In the genomic region with DNA sequence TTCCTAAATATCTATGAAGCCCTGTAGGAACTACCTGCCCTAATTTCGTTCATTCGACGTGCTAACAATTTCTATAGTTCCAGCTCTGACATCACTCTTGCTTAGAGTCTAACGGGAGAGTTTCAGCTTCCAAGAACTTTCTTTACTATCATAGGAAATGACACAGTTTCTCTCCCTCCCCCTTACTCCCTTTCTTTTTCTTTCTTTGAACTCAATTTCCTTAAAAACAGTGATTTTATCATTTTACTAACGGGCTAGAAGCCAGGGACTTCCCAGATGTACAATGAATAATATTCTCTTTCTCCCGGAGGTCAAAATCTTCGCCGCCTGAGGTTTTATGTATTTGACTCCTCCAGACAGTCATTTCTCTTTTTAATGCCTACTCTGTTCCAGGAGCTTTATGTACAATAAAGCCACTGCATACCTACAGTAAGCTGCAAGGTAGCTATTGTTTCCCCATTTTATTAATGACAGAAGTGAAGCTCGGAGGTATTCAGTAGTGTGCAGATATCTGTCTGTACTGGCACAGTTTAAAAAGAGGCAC, we compare ENCODE assay signal across 11 cellular contexts. TPM values are rescaled to one million over a fixed set of nuclear protein-coding genes. Genes with fewer than 3 reads are reported as not detected.
DNase-seq lines count a peak whose midpoint lies in the region; ATAC-seq and TF ChIP-seq lines count a peak whose summit lies in the region.
"Had no signal": no experiment of that assay in that cellular context is flagged by ENCODE, and none has a peak within 500 bp of the region (broad histone marks: within the 10 kb centered on the region; RNA-seq: fewer than 3 reads in every experiment).

No MANE protein-coding gene starts in this region.

- H3K9ac ChIP-seq in adipocyte (ENCODE audit: low read length): peak overlapping the region; percentile 27

- POLR2A ChIA-PET in AG04450 (lab: Yijun Ruan, JAX): interaction anchor here (1.3 kb wide), 1 partner anchor 12 kb away, joined by 4 read pairs; no protein-coding TSS in a partner anchor
- POLR2A ChIA-PET in RWPE1 (lab: Yijun Ruan, JAX; ENCODE audit: low non-redundant PET): no interaction called here

- H3K9me3 ChIP-seq in AG04450 (ENCODE audit: control insufficient read depth, insufficient read depth, low read length) (no peaks in the 10 kb centered on the region), adipocyte (ENCODE audit: control insufficient read depth, low read length) (no peaks in the 10 kb centered on the region)
- H3K9me3 ChIP-seq: neutrophil had no signal

- no peak for ATAC-seq in HG03378 (IDR thresholded peaks at IDR 0.05; ENCODE audit: unreplicated experiment)

- DNase-seq in AG04450 (ENCODE audit: low read depth, low spot score) (peak; percentile 26), HS-5 (ENCODE audit: low read depth) (peak; percentile 65), adipocyte (ENCODE audit: low read depth) (peak; percentile 61), kidney epithelial cell (ENCODE audit: low read depth) (peak; percentile 26), anterior cingulate cortex (lab: John Stamatoyannopoulos, UW) (no peak), RWPE1 (ENCODE audit: low spot score) (no peak)
- no peak for DNase-seq in stimulated activated CD4-positive, alpha-beta T cell treated with anti-CD3 and anti-CD28 coated beads, Interleukin-2, amount 100 ng/mL, for 48 hours
- DNase-seq: aorta had no signal

- TF ChIP-seq CTCF in AG04450 (IDR thresholded peaks at IDR 0.05; ENCODE audit: low read depth, low read length) (no peak), kidney epithelial cell (IDR thresholded peaks at IDR 0.05; ENCODE audit: insufficient read depth, low read length, poor library complexity, severe bottlenecking) (no peak), RWPE1 (conservative IDR thresholded peaks at IDR 0.05; ENCODE audit: low read depth) (no peak)

- H3K36me3 ChIP-seq in adipocyte (ENCODE audit: control insufficient read depth, insufficient read depth, low read length, severe bottlenecking): no peaks in the 10 kb centered on the region
- no peaks in the 10 kb centered on the region for H3K36me3 ChIP-seq in kidney epithelial cell (ENCODE audit: control insufficient read depth, insufficient read depth, low read length)
- H3K36me3 ChIP-seq: neutrophil had no signal

- H3K4me1 ChIP-seq in adipocyte (ENCODE audit: control insufficient read depth, insufficient read depth, low read length): peaks cover 27% of the 10 kb centered on the region

- CTCF ChIA-PET in AG04450 (lab: Charles Lee) (interaction anchor here (1.4 kb wide), 1 partner anchor 25 kb away, joined by 3 read pairs; no protein-coding TSS in a partner anchor), RWPE1 (lab: Yijun Ruan, JAX) (interaction anchor here (0.7 kb wide), 1 partner anchor 28 kb away, joined by 3 read pairs; no protein-coding TSS in a partner anchor)

- no peak overlapping the region for H3K27ac ChIP-seq in AG04450 (ENCODE audit: low read depth, low read length)
- H3K27ac ChIP-seq in RWPE1: no peak overlapping the region
- H3K27ac ChIP-seq: hepatocyte, neutrophil had no signal

- H3K4me3 ChIP-seq in AG04450 (ENCODE audit: low read depth, low read length): no peak overlapping the region; the same call in 1 of the 2 replicates
- peak overlapping the region; percentile 70 for H3K4me3 ChIP-seq in adipocyte (ENCODE audit: low read length)
- no peak overlapping the region for H3K4me3 ChIP-seq in kidney epithelial cell (ENCODE audit: low read depth, low read length)
- H3K4me3 ChIP-seq: hepatocyte had no signal

- H3K27me3 ChIP-seq in AG04450 (ENCODE audit: control insufficient read depth, insufficient read depth, low read length) (no peaks in the 10 kb centered on the region), adipocyte (replicated peaks; ENCODE audit: control insufficient read depth, insufficient read depth, low read length) (no peaks in the 10 kb centered on the region), kidney epithelial cell (ENCODE audit: control insufficient read depth, insufficient read depth, low read length) (no peaks in the 10 kb centered on the region)
- H3K27me3 ChIP-seq: hepatocyte had no signal

RNA-seq across cellular contexts. Expression of a gene that starts 15.7 kb away (rescaled TPM):
- polyA plus RNA-seq in AG04450 (2011; rRNA removed): 0.14 and 0.55 TPM in 2 replicates
- not detected in 2 replicates for polyA minus RNA-seq in AG04450 (2011; rRNA and poly(A)+ RNA removed)
- 0.58 and 1.5 TPM in 2 replicates for total RNA-seq in kidney epithelial cell
- total RNA-seq: hepatocyte had no signal
- polyA plus RNA-seq: hepatocyte had no signal

Comparison
In these comparisons a context has a peak if more than half of its experiments do, and no peak if none do; other contexts are left out.
1. DNase-seq: peak in AG04450 (single experiment), HS-5 (single experiment), adipocyte (single experiment) and kidney epithelial cell (single experiment); none in anterior cingulate cortex (0 of 58), stimulated activated CD4-positive, alpha-beta T cell treated with anti-CD3 and anti-CD28 coated beads, Interleukin-2, amount 100 ng/mL, for 48 hours (0 of 2) and RWPE1 (single experiment).